Comparison of ENCODE assay signal across 15 cellular contexts in genomic region chr6:150634641-150635292, GRCh38. TPM values are rescaled to one million over a fixed set of nuclear protein-coding genes. Genes with fewer than 3 reads are reported as not detected.
DNase-seq lines count a peak whose midpoint lies in the region; ATAC-seq and TF ChIP-seq lines count a peak whose summit lies in the region.
"Had no signal": no experiment of that assay in that cellular context is flagged by ENCODE, and none has a peak within 500 bp of the region (broad histone marks: within the 10 kb centered on the region; RNA-seq: fewer than 3 reads in every experiment).

No MANE protein-coding gene starts in this region.

- H3K9me3 ChIP-seq in SJCRH30 (replicated peaks) = no peaks in the 10 kb centered on the region

- H3K4me3 ChIP-seq in AG09309 (ENCODE audit: control insufficient read depth, low read depth, low read length) = no peak overlapping the region
- H3K4me3 ChIP-seq in GM06990 (replicated peaks; ENCODE audit: low read depth, low read length) = peak overlapping the region; percentile 11; the same call in 1 of the 2 replicates
- no peak overlapping the region for H3K4me3 ChIP-seq in fibroblast of the aortic adventitia (ENCODE audit: low read depth, low read length)
- H3K4me3 ChIP-seq in SJCRH30 = no peak overlapping the region
- H3K4me3 ChIP-seq: cardiac muscle cell had no signal

- peak; percentile 46; the same call in 1 of the 2 replicates for TF ChIP-seq POLR2A in Raji (IDR thresholded peaks at IDR 0.05; ENCODE audit: insufficient read depth, low read depth, low read length)

- TF ChIP-seq CTCF in AG09309 (IDR thresholded peaks at IDR 0.05; ENCODE audit: control insufficient read depth, insufficient read depth, low read depth, low read length, missing control alignments) (no peak), GM06990 (IDR thresholded peaks at IDR 0.05; ENCODE audit: insufficient read depth, low read length, poor library complexity, severe bottlenecking) (no peak), fibroblast of the aortic adventitia (IDR thresholded peaks at IDR 0.05; ENCODE audit: insufficient read depth, low read length) (no peak)

- H3K36me3 ChIP-seq in GM06990 (ENCODE audit: control insufficient read depth, insufficient read depth, low read length) = no peaks in the 10 kb centered on the region
- H3K36me3 ChIP-seq in SJCRH30 = no peaks in the 10 kb centered on the region
- H3K36me3 ChIP-seq: cardiac muscle cell had no signal

- ATAC-seq in HG03097 (IDR thresholded peaks at IDR 0.05; ENCODE audit: low FRiP score, unreplicated experiment) = no peak
- ATAC-seq: activated CD8-positive, alpha-beta T cell treated with anti-CD3 and anti-CD28 coated beads, Interleukin-2, amount 10 ng/mL, durations not matched to agents 7 days and 5 days; Right ventricle myocardium inferior had no signal

- DNase-seq in AG09309 (ENCODE audit: low read depth) (peak; percentile 25), GM06990 (ENCODE audit: extremely low read depth, insufficient read length) (no peak), fibroblast of the aortic adventitia (ENCODE audit: low read depth) (peak; percentile 46), SJCRH30 (no peak), MV-4-11 (lab: John Stamatoyannopoulos, UW) (no peak)
- no peak for DNase-seq in activated CD4-positive, alpha-beta T cell treated with anti-CD3 and anti-CD28 coated beads for 4 hours
- DNase-seq: activated CD8-positive, alpha-beta T cell treated with anti-CD3 and anti-CD28 coated beads, Interleukin-2, amount 10 ng/mL, durations not matched to agents 7 days and 5 days; activated naive CD4-positive, alpha-beta T cell treated with Interleukin-2 at 50 U/mL for 16 hours; midbrain; NCI-H774 had no signal

- H3K27me3 ChIP-seq in GM06990 (replicated peaks; ENCODE audit: control insufficient read depth, insufficient read depth, low read length) = no peaks in the 10 kb centered on the region; the same call in none of the 2 replicates
- no peaks in the 10 kb centered on the region for H3K27me3 ChIP-seq in SJCRH30
- H3K27me3 ChIP-seq: cardiac muscle cell had no signal

- H3K4me1 ChIP-seq in SJCRH30 = no peaks in the 10 kb centered on the region

- H3K27ac ChIP-seq in SJCRH30 = no peak overlapping the region
- H3K27ac ChIP-seq: cardiac muscle cell had no signal

RNA-seq across cellular contexts. Expression of gene PLEKHG1, which starts 35.1 kb away (rescaled TPM):
- total RNA-seq in fibroblast of the aortic adventitia (ENCODE audit: low replicate concordance) = 1.9 and 3.7 TPM in 2 replicates
- 13.6 and 13.8 TPM in 2 replicates for total RNA-seq in SJCRH30 (2014; rRNA removed; shearing (Covaris generic))
- total RNA-seq: M059J had no signal

Comparison
In these comparisons a context has a peak if more than half of its experiments do, and no peak if none do; other contexts are left out.
1. DNase-seq: peak in AG09309 (single experiment) and fibroblast of the aortic adventitia (single experiment); none in GM06990 (single experiment), SJCRH30 (0 of 2), MV-4-11 (single experiment) and activated CD4-positive, alpha-beta T cell treated with anti-CD3 and anti-CD28 coated beads for 4 hours (0 of 2).